In genomic region chr20:13008761-13009681, GRCh38 we compare ENCODE assay signal across 1 cellular context.
TF ChIP-seq lines count a peak whose summit lies in the region.

SPTLC3 (plus strand) TSS chr20:13008972; CDS start chr20:13009268, 296 bp downstream.

TF ChIP-seq in HepG2, 621 proteins besides CTCF, POLR2A, EP300 and RAD21 (continued from another document and continues in another):
- TF ChIP-seq ZBTB37 (CRISPR knock-in tag; IDR thresholded peaks at IDR 0.05) (no peak), ZBED4 (CRISPR knock-in tag; IDR thresholded peaks at IDR 0.05; ENCODE audit: borderline replicate concordance) (no peak; the same call in 1 of the 2 replicates), IRF2 (CRISPR knock-in tag; IDR thresholded peaks at IDR 0.05) (no peak), ZNF564 (CRISPR knock-in tag; IDR thresholded peaks at IDR 0.05) (no peak), FOXC1 (CRISPR knock-in tag; IDR thresholded peaks at IDR 0.05; ENCODE audit: borderline replicate concordance) (peak; percentile 62; the same call in 1 of the 2 replicates), ZC3H4 (CRISPR knock-in tag; IDR thresholded peaks at IDR 0.05; ENCODE audit: borderline replicate concordance) (no peak), SNAPC4 (CRISPR knock-in tag; IDR thresholded peaks at IDR 0.05) (no peak), ZNF354B (CRISPR knock-in tag; IDR thresholded peaks at IDR 0.05) (no peak), ZNF180 (CRISPR knock-in tag; IDR thresholded peaks at IDR 0.05; ENCODE audit: borderline replicate concordance, low read depth) (no peak), ZNF10 (CRISPR knock-in tag; IDR thresholded peaks at IDR 0.05; ENCODE audit: borderline replicate concordance, low read depth) (no peak), GATAD2A (CRISPR knock-in tag; IDR thresholded peaks at IDR 0.05) (peak; percentile 7; the same call in 1 of the 2 replicates), ZNF234 (CRISPR knock-in tag; conservative IDR thresholded peaks at IDR 0.05) (no peak), ZNF747 (CRISPR knock-in tag; IDR thresholded peaks at IDR 0.05; ENCODE audit: borderline replicate concordance) (no peak), SP5 (CRISPR knock-in tag; IDR thresholded peaks at IDR 0.05; ENCODE audit: borderline replicate concordance, low read depth) (peak; percentile 61; the same call in 1 of the 2 replicates), ZNF605 (CRISPR knock-in tag; IDR thresholded peaks at IDR 0.05) (peak; percentile 44; the same call in 1 of the 2 replicates), E2F2 (CRISPR knock-in tag; IDR thresholded peaks at IDR 0.05; ENCODE audit: borderline replicate concordance) (no peak), RERE (CRISPR knock-in tag; IDR thresholded peaks at IDR 0.05; ENCODE audit: low read depth) (no peak), CHCHD3 (CRISPR knock-in tag; IDR thresholded peaks at IDR 0.05) (no peak), TRIM22 (IDR thresholded peaks at IDR 0.05) (no peak), MLLT10 (CRISPR knock-in tag; IDR thresholded peaks at IDR 0.05) (no peak), ZNF784 (CRISPR knock-in tag; IDR thresholded peaks at IDR 0.05; ENCODE audit: borderline replicate concordance) (no peak), ETV5 (CRISPR knock-in tag; IDR thresholded peaks at IDR 0.05; ENCODE audit: borderline replicate concordance) (no peak), HCFC1 (IDR thresholded peaks at IDR 0.05; ENCODE audit: low read depth, low read length) (no peak), HDAC2 (CRISPR knock-in tag; IDR thresholded peaks at IDR 0.05) (peak; percentile 45; the same call in 1 of the 2 replicates), PRDM4 (CRISPR knock-in tag; IDR thresholded peaks at IDR 0.05; ENCODE audit: borderline replicate concordance) (no peak), KDM5B (CRISPR knock-in tag; IDR thresholded peaks at IDR 0.05; ENCODE audit: borderline replicate concordance) (no peak), ZNF124 (CRISPR knock-in tag; IDR thresholded peaks at IDR 0.05) (no peak), ZNF501 (CRISPR knock-in tag; IDR thresholded peaks at IDR 0.05) (0 out of 2 replicates have a peak, but pooled peaks have one; percentile 66), SOX6 (IDR thresholded peaks at IDR 0.05) (no peak), SOX6 (CRISPR knock-in tag; IDR thresholded peaks at IDR 0.05) (no peak)
